ENCODE assay signal across 2 cellular contexts in genomic region chr12:68537571-68537970, GRCh38.
TF ChIP-seq lines count a peak whose summit lies in the region.

No MANE protein-coding gene starts in this region.

TF ChIP-seq in IMR-90, 13 proteins besides CTCF, POLR2A, EP300 and RAD21 (continued from another document):
- TF ChIP-seq CEBPB (IDR thresholded peaks at IDR 0.05; ENCODE audit: low read depth, low read length) (no peak), NFE2L2 (IDR thresholded peaks at IDR 0.05; ENCODE audit: low read depth, low read length) (0 out of 2 replicates have a peak, but pooled peaks have one; percentile 17), MAFK (IDR thresholded peaks at IDR 0.05; ENCODE audit: low read depth, low read length) (no peak), RCOR1 (IDR thresholded peaks at IDR 0.05; ENCODE audit: insufficient replicate concordance, low read length) (no peak), ELK1 (IDR thresholded peaks at IDR 0.05; ENCODE audit: borderline replicate concordance, low read depth, low read length) (no peak), MAZ (IDR thresholded peaks at IDR 0.05; ENCODE audit: borderline replicate concordance, low read depth, low read length) (no peak)

TF ChIP-seq in GM12891, 5 proteins besides CTCF, POLR2A, EP300 and RAD21 (continued from another document):
- TF ChIP-seq PAX5 (IDR thresholded peaks at IDR 0.05; ENCODE audit: insufficient read depth, low read length, severe bottlenecking) (no peak), SPI1 (IDR thresholded peaks at IDR 0.05; ENCODE audit: low read depth, low read length) (no peak), POLR2AphosphoS5 (IDR thresholded peaks at IDR 0.05; ENCODE audit: low read depth, low read length) (no peak)
TF ChIP-seq in GM12891: peak in this region for 0.
